In the genomic region with DNA sequence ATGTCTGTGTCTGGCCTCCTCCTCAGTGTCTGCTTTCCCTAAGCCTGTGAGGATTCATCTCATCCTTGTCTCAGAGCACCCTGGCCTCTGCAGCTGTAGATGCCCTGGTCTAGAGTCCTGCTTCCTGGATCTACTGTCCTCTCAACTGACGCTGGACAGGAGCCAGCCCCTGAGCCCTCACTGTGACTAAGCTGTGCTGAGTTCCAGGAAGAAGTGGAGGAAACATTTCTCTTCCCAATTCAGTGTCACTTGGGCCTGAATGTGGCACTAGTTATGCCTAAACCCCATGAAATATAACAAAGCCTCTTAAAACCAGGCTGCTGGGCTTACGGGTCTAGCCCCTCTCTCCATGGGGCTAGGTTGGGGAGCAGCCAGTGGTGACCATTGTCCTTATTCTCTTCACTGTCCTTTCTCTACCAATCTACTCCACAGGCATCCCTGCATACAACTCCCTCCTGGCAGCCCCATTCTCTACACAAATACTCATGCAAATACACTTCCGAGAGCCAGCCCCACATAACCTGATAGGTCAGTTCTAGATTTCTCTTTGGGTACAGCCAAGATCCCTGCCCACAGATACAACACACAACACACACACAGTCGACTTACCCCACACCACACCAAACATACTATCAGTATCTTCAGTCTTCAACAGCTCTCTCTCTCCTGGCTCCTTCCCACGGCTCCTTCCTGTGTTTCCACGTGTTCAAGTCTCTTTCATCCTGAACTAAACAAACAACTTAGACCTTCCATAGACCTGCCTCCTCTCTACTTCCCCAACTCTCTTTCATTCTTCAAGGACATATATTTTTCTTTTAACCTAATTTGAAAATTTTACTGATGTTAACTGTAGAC, we compare ENCODE assay signal across 9 cellular contexts.
DNase-seq lines count a peak whose midpoint lies in the region; ATAC-seq and TF ChIP-seq lines count a peak whose summit lies in the region.
"Had no signal": no experiment of that assay in that cellular context is flagged by ENCODE, and none has a peak within 500 bp of the region (broad histone marks: within the 10 kb centered on the region; RNA-seq: fewer than 3 reads in every experiment).

No MANE protein-coding gene starts in this region.

- no peak overlapping the region for H3K4me3 Mint-ChIP-seq in naive thymus-derived CD4-positive, alpha-beta T cell
- no peak overlapping the region for H3K4me3 Mint-ChIP-seq in stimulated activated naive B cell treated with anti-CD40 and anti-IgM and Interleukin-4, amounts not matched to agents 10 μg/mL and 1 μg/mL and 100 μg/mL, for 72 hours

- peak; percentile 34 for TF ChIP-seq POLR2A in erythroblast (IDR thresholded peaks at IDR 0.05; ENCODE audit: low read length)

- H3K9ac ChIP-seq in BLaER1 treated with 17β-estradiol and CSF1 and Interleukin-3, amounts not matched to agents 10 nM and 100 nM = peak overlapping the region in 1 of 11 experiments; percentile 57; a peak in 2 of 22 replicates

- CTCF ChIA-PET in naive thymus-derived CD4-positive, alpha-beta T cell (lab: Charles Lee) = no interaction called here

- peaks cover 0 to 7% (median 0%) of the 10 kb centered on the region in 11 donors for H3K9me3 Mint-ChIP-seq in naive thymus-derived CD4-positive, alpha-beta T cell
- peaks cover 0 to 3% of the 10 kb centered on the region in 2 donors for H3K9me3 Mint-ChIP-seq in stimulated activated naive B cell treated with anti-CD40 and anti-IgM and Interleukin-4, amounts not matched to agents 10 μg/mL and 1 μg/mL and 100 μg/mL, for 72 hours

- H3K27me3 Mint-ChIP-seq in naive thymus-derived CD4-positive, alpha-beta T cell = peaks cover 0 to 24% (median 5%) of the 10 kb centered on the region in 5 donors
- H3K27me3 Mint-ChIP-seq in stimulated activated naive B cell treated with anti-CD40 and anti-IgM and Interleukin-4, amounts not matched to agents 10 μg/mL and 1 μg/mL and 100 μg/mL, for 72 hours = peaks cover 0 to 10% of the 10 kb centered on the region in 2 donors

- POLR2A ChIA-PET in naive thymus-derived CD4-positive, alpha-beta T cell (lab: Charles Lee) = no interaction called here

- no peak overlapping the region for H3K4me3 ChIP-seq in BLaER1 treated with 17β-estradiol and CSF1 and Interleukin-3, amounts not matched to agents 10 nM and 100 nM
- H3K4me3 ChIP-seq in naive thymus-derived CD4-positive, alpha-beta T cell (ENCODE audit: low read length) = no peak overlapping the region

- DNase-seq in MV-4-11 (lab: John Stamatoyannopoulos, UW) = peak; percentile 55
- DNase-seq in erythroblast (lab: John Stamatoyannopoulos, UW) = peak; percentile 45 to 62
- no peak for DNase-seq in naive thymus-derived CD4-positive, alpha-beta T cell
- no peak for DNase-seq in iPS-NIHi11 (ENCODE audit: low spot score)
- DNase-seq in activated CD4-positive, alpha-beta T cell treated with anti-CD3 and anti-CD28 coated beads for 4 hours = no peak
- no peak for DNase-seq in stimulated activated naive B cell treated with anti-CD40 and anti-IgM and Interleukin-4, amounts not matched to agents 10 μg/mL and 1 μg/mL and 100 μg/mL, for 72 hours

- intact Hi-C loops in naive thymus-derived CD4-positive, alpha-beta T cell (cut with micrococcal nuclease) = no loop called here

- H3K4me2 ChIP-seq in BLaER1 treated with 17β-estradiol and CSF1 and Interleukin-3, amounts not matched to agents 10 nM and 100 nM = peak overlapping the region in 10 of 11 experiments; percentile 19 to 87 (median 43); a peak in 18 of 22 replicates

- no peaks in the 10 kb centered on the region for H3K36me3 ChIP-seq in BLaER1 treated with 17β-estradiol and CSF1 and Interleukin-3, amounts not matched to agents 10 nM and 100 nM
- no peaks in the 10 kb centered on the region for H3K36me3 ChIP-seq in naive thymus-derived CD4-positive, alpha-beta T cell (ENCODE audit: control insufficient read depth in 2 of 3, insufficient read depth in 3 of 3, low read length in 3 of 3)

- H3K36me3 Mint-ChIP-seq in naive thymus-derived CD4-positive, alpha-beta T cell = peaks cover 0 to 26% (median 0%) of the 10 kb centered on the region in 5 donors
- no peaks in the 10 kb centered on the region for H3K36me3 Mint-ChIP-seq in stimulated activated naive B cell treated with anti-CD40 and anti-IgM and Interleukin-4, amounts not matched to agents 10 μg/mL and 1 μg/mL and 100 μg/mL, for 72 hours

- no peaks in the 10 kb centered on the region for H3K9me3 ChIP-seq in BLaER1 treated with 17β-estradiol and CSF1 and Interleukin-3, amounts not matched to agents 10 nM and 100 nM (replicated peaks in 1 of 11)
- no peaks in the 10 kb centered on the region for H3K9me3 ChIP-seq in naive thymus-derived CD4-positive, alpha-beta T cell (ENCODE audit: control insufficient read depth in 2 of 3, low read length in 3 of 3)

- no peak overlapping the region for H3K27ac Mint-ChIP-seq in naive thymus-derived CD4-positive, alpha-beta T cell
- no peak overlapping the region for H3K27ac Mint-ChIP-seq in stimulated activated naive B cell treated with anti-CD40 and anti-IgM and Interleukin-4, amounts not matched to agents 10 μg/mL and 1 μg/mL and 100 μg/mL, for 72 hours

- peak overlapping the region in 7 of 11 experiments; percentile 19 to 69 (median 51); a peak in 10 of 22 replicates for H3K27ac ChIP-seq in BLaER1 treated with 17β-estradiol and CSF1 and Interleukin-3, amounts not matched to agents 10 nM and 100 nM
- H3K27ac ChIP-seq in naive thymus-derived CD4-positive, alpha-beta T cell (ENCODE audit: low read depth, low read length) = no peak overlapping the region
- H3K27ac ChIP-seq: epithelial cell of prostate had no signal

- peaks cover 29 to 58% (median 44%) of the 10 kb centered on the region in 10 experiments for H3K4me1 ChIP-seq in BLaER1 treated with 17β-estradiol and CSF1 and Interleukin-3, amounts not matched to agents 10 nM and 100 nM
- H3K4me1 ChIP-seq in naive thymus-derived CD4-positive, alpha-beta T cell (ENCODE audit: control insufficient read depth in 2 of 2, insufficient read depth in 2 of 2, low read length in 2 of 2) = peaks cover 0 to 12% of the 10 kb centered on the region in 2 donors

- H3K27me3 ChIP-seq in BLaER1 treated with 17β-estradiol and CSF1 and Interleukin-3, amounts not matched to agents 10 nM and 100 nM = no peaks in the 10 kb centered on the region
- H3K27me3 ChIP-seq in naive thymus-derived CD4-positive, alpha-beta T cell (ENCODE audit: control insufficient read depth in 2 of 2, insufficient read depth in 2 of 2, low read length in 2 of 2) = no peaks in the 10 kb centered on the region

- H3K4me1 Mint-ChIP-seq in naive thymus-derived CD4-positive, alpha-beta T cell = peaks cover 8 to 38% (median 13%) of the 10 kb centered on the region in 7 donors
- peaks cover 18 to 19% of the 10 kb centered on the region in 2 donors for H3K4me1 Mint-ChIP-seq in stimulated activated naive B cell treated with anti-CD40 and anti-IgM and Interleukin-4, amounts not matched to agents 10 μg/mL and 1 μg/mL and 100 μg/mL, for 72 hours

- peak; percentile 58 for ATAC-seq in naive thymus-derived CD4-positive, alpha-beta T cell
- no peak for ATAC-seq in stimulated activated naive B cell treated with anti-CD40 and anti-IgM and Interleukin-4, amounts not matched to agents 10 μg/mL and 1 μg/mL and 100 μg/mL, for 72 hours (replicated peaks)
- no peak for ATAC-seq in HG03108 (IDR thresholded peaks at IDR 0.05; ENCODE audit: unreplicated experiment)

- H4K20me1 ChIP-seq in BLaER1 treated with 17β-estradiol and CSF1 and Interleukin-3, amounts not matched to agents 10 nM and 100 nM = no peaks in the 10 kb centered on the region

Comparison
In these comparisons a context has a peak if more than half of its experiments do, and no peak if none do; other contexts are left out.
1. DNase-seq: peak in MV-4-11 (single experiment) and erythroblast (2 of 2); none in naive thymus-derived CD4-positive, alpha-beta T cell (0 of 9), iPS-NIHi11 (single experiment), activated CD4-positive, alpha-beta T cell treated with anti-CD3 and anti-CD28 coated beads for 4 hours (0 of 2) and stimulated activated naive B cell treated with anti-CD40 and anti-IgM and Interleukin-4, amounts not matched to agents 10 μg/mL and 1 μg/mL and 100 μg/mL, for 72 hours (single experiment).